Comparison of ENCODE assay signal across 9 cellular contexts in the genomic region with DNA sequence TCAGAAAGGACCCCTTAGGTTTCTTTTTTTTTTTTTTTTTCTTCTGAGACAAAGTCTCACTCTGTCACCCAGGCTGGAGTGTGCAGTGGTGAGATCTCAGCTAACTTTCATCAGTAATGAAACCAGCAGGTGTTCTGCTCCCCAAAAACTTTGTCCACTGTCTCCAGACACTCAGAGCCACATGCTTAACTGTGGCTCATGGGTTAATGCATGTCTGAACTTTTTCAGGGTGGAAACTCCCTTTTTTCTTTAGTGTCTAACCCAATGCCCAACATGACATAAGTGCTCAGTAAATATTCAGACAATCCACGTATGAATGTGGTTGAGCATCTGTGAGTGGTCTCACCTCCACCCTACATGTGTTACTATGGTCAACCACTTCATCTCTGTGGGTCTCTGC. TPM values are rescaled to one million over a fixed set of nuclear protein-coding genes. Genes with fewer than 3 reads are reported as not detected.
DNase-seq lines count a peak whose midpoint lies in the region; ATAC-seq and TF ChIP-seq lines count a peak whose summit lies in the region.
"Had no signal": no experiment of that assay in that cellular context is flagged by ENCODE, and none has a peak within 500 bp of the region (broad histone marks: within the 10 kb centered on the region; RNA-seq: fewer than 3 reads in every experiment).

No MANE protein-coding gene starts in this region.

- peak; percentile 76 for ATAC-seq in GM19397 (IDR thresholded peaks at IDR 0.05; ENCODE audit: unreplicated experiment)
- peak; percentile 72 for ATAC-seq in HG02852 (IDR thresholded peaks at IDR 0.05; ENCODE audit: unreplicated experiment)
- ATAC-seq in HG03558 (IDR thresholded peaks at IDR 0.05; ENCODE audit: extremely low read depth, unreplicated experiment): peak; percentile 58

- no peak for TF ChIP-seq CTCF in GM13976 (IDR thresholded peaks at IDR 0.05; ENCODE audit: borderline replicate concordance, control extremely low read depth, extremely low read depth, insufficient read depth, missing control alignments)

- DNase-seq in GM13976 (ENCODE audit: low spot score) (peak; percentile 45), NCI-H1930 (lab: John Stamatoyannopoulos, UW) (no peak), germinal center (ENCODE audit: low spot score) (no peak), T-helper 9 cell (no peak), cerebellum (ENCODE audit: low spot score) (no peak)
- DNase-seq: effector memory CD4-positive, alpha-beta T cell had no signal

- in situ Hi-C loops in GM13976 (cut with MboI; ENCODE audit: low sequenced_read_pairs, unreplicated experiment): no loop called here

RNA-seq across cellular contexts. Expression of gene MYB, which starts 45.4 kb away (rescaled TPM):
- total RNA-seq in cerebellum: 9.0 TPM
